ENCODE assay signal across 15 cellular contexts in the genomic region with DNA sequence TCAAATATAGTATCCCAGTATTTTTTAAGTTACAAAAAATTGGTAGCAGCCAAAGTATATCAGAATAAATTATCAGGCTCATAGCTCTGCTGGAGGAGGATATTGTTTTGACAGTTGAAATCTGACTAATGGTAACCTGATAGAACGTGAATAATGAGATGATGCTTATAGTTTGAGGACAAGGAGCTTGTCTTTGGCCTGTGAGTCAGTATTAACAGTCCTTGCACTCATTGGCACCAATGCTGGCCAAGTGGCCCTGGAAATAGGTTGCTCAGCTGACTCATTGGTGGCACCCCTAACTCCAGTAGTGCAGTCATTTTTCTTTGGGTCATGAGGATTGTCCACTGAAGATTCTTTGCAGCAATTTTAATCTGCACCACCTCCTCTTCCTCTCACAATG.
DNase-seq lines count a peak whose midpoint lies in the region; ATAC-seq and TF ChIP-seq lines count a peak whose summit lies in the region.
"Had no signal": no experiment of that assay in that cellular context is flagged by ENCODE, and none has a peak within 500 bp of the region (broad histone marks: within the 10 kb centered on the region; RNA-seq: fewer than 3 reads in every experiment).

No MANE protein-coding gene starts in this region.

- peak; percentile 76 for DNase-seq in A172 (ENCODE audit: low spot score)
- DNase-seq in HFFc6 = peak; percentile 79
- DNase-seq in amniotic epithelial cell (ENCODE audit: low read depth) = peak; percentile 41
- peak; percentile 40 for DNase-seq in fibroblast of villous mesenchyme (ENCODE audit: low read depth)
- DNase-seq in activated CD4-positive, alpha-beta T cell treated with anti-CD3 and anti-CD28 coated beads, Interleukin-2, amount 10 ng/mL, durations not matched to agents 7 days and 5 days = no peak
- DNase-seq: activated CD4-positive, alpha-beta memory T cell treated with anti-CD3 and anti-CD28 coated beads, Interleukin-2, amount 10 ng/mL, durations not matched to agents 7 days and 5 days; Calu3; effector memory CD8-positive, alpha-beta T cell; Karpas-422; NCI-H2029; SIG-M5; stimulated activated CD4-positive, alpha-beta T cell treated with anti-CD3 and anti-CD28 coated beads, Interleukin-15, amount 100 ng/mL, for 24 hours had no signal

- no peaks in the 10 kb centered on the region for H3K36me3 Mint-ChIP-seq in HFFc6 (ENCODE audit: low read depth)
- no peaks in the 10 kb centered on the region for H3K36me3 Mint-ChIP-seq in activated CD4-positive, alpha-beta T cell treated with anti-CD3 and anti-CD28 coated beads, Interleukin-2, amount 10 ng/mL, durations not matched to agents 7 days and 5 days (ENCODE audit: low read depth)

- no peak overlapping the region for H3K4me3 Mint-ChIP-seq in HFFc6
- H3K4me3 Mint-ChIP-seq in activated CD4-positive, alpha-beta T cell treated with anti-CD3 and anti-CD28 coated beads, Interleukin-2, amount 10 ng/mL, durations not matched to agents 7 days and 5 days = no peak overlapping the region
- H3K4me3 Mint-ChIP-seq: activated CD4-positive, alpha-beta memory T cell treated with anti-CD3 and anti-CD28 coated beads, Interleukin-2, amount 10 ng/mL, durations not matched to agents 7 days and 5 days; effector memory CD8-positive, alpha-beta T cell had no signal

- peak overlapping the region; percentile 37 for H3K27ac Mint-ChIP-seq in HFFc6
- H3K27ac Mint-ChIP-seq in activated CD4-positive, alpha-beta T cell treated with anti-CD3 and anti-CD28 coated beads, Interleukin-2, amount 10 ng/mL, durations not matched to agents 7 days and 5 days = no peak overlapping the region
- H3K27ac Mint-ChIP-seq: activated CD4-positive, alpha-beta memory T cell treated with anti-CD3 and anti-CD28 coated beads, Interleukin-2, amount 10 ng/mL, durations not matched to agents 7 days and 5 days; effector memory CD8-positive, alpha-beta T cell had no signal

- POLR2A ChIA-PET in activated CD4-positive, alpha-beta T cell treated with anti-CD3 and anti-CD28 coated beads, Interleukin-2, amount 10 ng/mL, durations not matched to agents 7 days and 5 days (lab: Charles Lee) = no interaction called here

- peaks cover 41% of the 10 kb centered on the region for H3K4me1 Mint-ChIP-seq in HFFc6 (ENCODE audit: low read depth)
- H3K4me1 Mint-ChIP-seq in activated CD4-positive, alpha-beta T cell treated with anti-CD3 and anti-CD28 coated beads, Interleukin-2, amount 10 ng/mL, durations not matched to agents 7 days and 5 days = no peaks in the 10 kb centered on the region
- H3K4me1 Mint-ChIP-seq: activated CD4-positive, alpha-beta memory T cell treated with anti-CD3 and anti-CD28 coated beads, Interleukin-2, amount 10 ng/mL, durations not matched to agents 7 days and 5 days had no signal

- no peaks in the 10 kb centered on the region for H3K9me3 Mint-ChIP-seq in HFFc6
- no peaks in the 10 kb centered on the region for H3K9me3 Mint-ChIP-seq in activated CD4-positive, alpha-beta T cell treated with anti-CD3 and anti-CD28 coated beads, Interleukin-2, amount 10 ng/mL, durations not matched to agents 7 days and 5 days
- H3K9me3 Mint-ChIP-seq: activated CD4-positive, alpha-beta memory T cell treated with anti-CD3 and anti-CD28 coated beads, Interleukin-2, amount 10 ng/mL, durations not matched to agents 7 days and 5 days; effector memory CD8-positive, alpha-beta T cell had no signal

- no peak for TF ChIP-seq CTCF in HFFc6 (IDR thresholded peaks at IDR 0.05)
- TF ChIP-seq CTCF in fibroblast of villous mesenchyme (IDR thresholded peaks at IDR 0.05; ENCODE audit: insufficient read depth, low read depth, low read length) = no peak

- CTCF ChIA-PET in activated CD4-positive, alpha-beta T cell treated with anti-CD3 and anti-CD28 coated beads, Interleukin-2, amount 10 ng/mL, durations not matched to agents 7 days and 5 days (lab: Charles Lee) = interaction anchor here (0.9 kb wide), 1 partner anchor 142 kb away, joined by 3 read pairs; no protein-coding TSS in a partner anchor

- no peak for ATAC-seq in HG02852 (IDR thresholded peaks at IDR 0.05; ENCODE audit: unreplicated experiment)
- ATAC-seq in HG02571 (IDR thresholded peaks at IDR 0.05; ENCODE audit: unreplicated experiment) = no peak
- no peak for ATAC-seq in HG03280 (IDR thresholded peaks at IDR 0.05; ENCODE audit: unreplicated experiment)
- ATAC-seq: effector memory CD8-positive, alpha-beta T cell had no signal

- H3K4me3 ChIP-seq in fibroblast of villous mesenchyme (ENCODE audit: low read depth, low read length) = no peak overlapping the region

- H3K27me3 Mint-ChIP-seq in HFFc6 (ENCODE audit: insufficient read depth) = no peaks in the 10 kb centered on the region; the same call in 1 of the 2 replicates
- H3K27me3 Mint-ChIP-seq in activated CD4-positive, alpha-beta T cell treated with anti-CD3 and anti-CD28 coated beads, Interleukin-2, amount 10 ng/mL, durations not matched to agents 7 days and 5 days = no peaks in the 10 kb centered on the region
- H3K27me3 Mint-ChIP-seq: activated CD4-positive, alpha-beta memory T cell treated with anti-CD3 and anti-CD28 coated beads, Interleukin-2, amount 10 ng/mL, durations not matched to agents 7 days and 5 days had no signal
